8 cellular contexts compared by ENCODE assay signal in the genomic region with DNA sequence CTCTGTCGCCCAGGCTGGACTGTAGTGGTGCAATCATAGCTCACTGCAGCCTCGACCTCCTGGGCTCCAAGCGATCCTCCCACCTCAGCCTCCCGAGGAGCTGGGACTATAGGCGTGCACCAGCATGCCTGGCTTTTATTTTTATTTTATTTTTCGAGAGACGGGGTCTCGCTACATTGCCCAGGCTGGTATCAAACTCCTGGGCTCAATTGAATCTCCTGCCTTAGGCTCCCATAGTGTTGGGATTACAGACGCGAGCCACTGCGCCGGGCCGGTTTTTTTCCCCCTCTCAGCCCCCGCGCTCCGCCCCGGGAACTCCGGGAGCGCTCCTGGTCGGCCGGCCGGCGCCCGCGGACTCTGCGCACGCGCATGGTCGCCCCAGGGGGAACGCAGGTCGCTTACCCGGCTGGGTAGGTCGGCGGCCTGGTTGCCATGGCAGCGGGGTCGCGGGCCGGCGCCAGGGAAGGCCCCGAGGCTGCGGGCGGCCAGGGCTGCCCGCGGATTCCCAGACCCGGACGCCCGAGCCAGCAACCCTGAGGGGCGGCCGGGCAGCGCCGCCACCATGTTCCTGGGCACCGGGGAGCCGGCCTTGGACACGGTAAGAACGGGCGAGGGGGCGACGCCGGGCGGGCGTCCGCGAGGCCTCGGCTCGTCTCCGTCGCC. TPM values are rescaled to one million over a fixed set of nuclear protein-coding genes. Genes with fewer than 3 reads are reported as not detected.
DNase-seq lines count a peak whose midpoint lies in the region; FAIRE-seq and TF ChIP-seq lines count a peak whose summit lies in the region.

A gene with protein sequence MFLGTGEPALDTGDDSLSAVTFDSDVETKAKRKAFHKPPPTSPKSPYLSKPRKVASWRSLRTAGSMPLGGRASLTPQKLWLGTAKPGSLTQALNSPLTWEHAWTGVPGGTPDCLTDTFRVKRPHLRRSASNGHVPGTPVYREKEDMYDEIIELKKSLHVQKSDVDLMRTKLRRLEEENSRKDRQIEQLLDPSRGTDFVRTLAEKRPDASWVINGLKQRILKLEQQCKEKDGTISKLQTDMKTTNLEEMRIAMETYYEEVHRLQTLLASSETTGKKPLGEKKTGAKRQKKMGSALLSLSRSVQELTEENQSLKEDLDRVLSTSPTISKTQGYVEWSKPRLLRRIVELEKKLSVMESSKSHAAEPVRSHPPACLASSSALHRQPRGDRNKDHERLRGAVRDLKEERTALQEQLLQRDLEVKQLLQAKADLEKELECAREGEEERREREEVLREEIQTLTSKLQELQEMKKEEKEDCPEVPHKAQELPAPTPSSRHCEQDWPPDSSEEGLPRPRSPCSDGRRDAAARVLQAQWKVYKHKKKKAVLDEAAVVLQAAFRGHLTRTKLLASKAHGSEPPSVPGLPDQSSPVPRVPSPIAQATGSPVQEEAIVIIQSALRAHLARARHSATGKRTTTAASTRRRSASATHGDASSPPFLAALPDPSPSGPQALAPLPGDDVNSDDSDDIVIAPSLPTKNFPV (plus strand): TSS at position 360 of the 663 bp plus-strand sequence. CDS start 203 bp downstream, at position 563.

- no peaks in the 10 kb centered on the region for H3K9me2 ChIP-seq in Loucy (replicated peaks; ENCODE audit: low read depth, low read length)

- H3K9me3 ChIP-seq in Loucy (ENCODE audit: insufficient read depth, low read depth, low read length) = no peaks in the 10 kb centered on the region
- no peaks in the 10 kb centered on the region for H3K9me3 ChIP-seq in neuron (ENCODE audit: low read length)

- peaks cover 11% of the 10 kb centered on the region for H4K20me1 ChIP-seq in Loucy (ENCODE audit: insufficient read depth, low read length, poor library complexity, severe bottlenecking)

- H3K4me1 ChIP-seq in Loucy (ENCODE audit: insufficient read depth, low read length, poor library complexity, severe bottlenecking) (peaks cover 22% of the 10 kb centered on the region), neuron (ENCODE audit: insufficient read depth, low read length) (peaks cover 19% of the 10 kb centered on the region)

- no peaks in the 10 kb centered on the region for H3K36me3 ChIP-seq in Loucy (ENCODE audit: insufficient read depth, low read length)
- no peaks in the 10 kb centered on the region for H3K36me3 ChIP-seq in neuron (ENCODE audit: insufficient read depth, low read length)

- H3K27me3 ChIP-seq in Loucy (ENCODE audit: insufficient read depth, low read length, poor library complexity, severe bottlenecking) (no peaks in the 10 kb centered on the region), neuron (ENCODE audit: insufficient read depth, low read length) (no peaks in the 10 kb centered on the region)

- H3K4me3 ChIP-seq in Loucy (ENCODE audit: low read length, poor library complexity, severe bottlenecking) (peak within 1 kb of the TSS; percentile 77), neuron (ENCODE audit: low read length) (peak within 1 kb of the TSS; percentile 77)

- DNase-seq in Daoy (ENCODE audit: low read depth) = peak; percentile 92
- peak; percentile 93 for DNase-seq in GOT3 (lab: John Stamatoyannopoulos, UW)
- DNase-seq in SK-N-DZ (ENCODE audit: low spot score) = peak; percentile 89
- peak; percentile 93 for DNase-seq in activated naive CD4-positive, alpha-beta T cell treated with Interleukin-2 at 50 U/mL for 16 hours
- peak; percentile 87 to 92 for DNase-seq in frontal cortex (ENCODE audit: low spot score in 2 of 2)
- DNase-seq in stromal cell of bone marrow (ENCODE audit: low read depth) = peak; percentile 73

- H3K4me2 ChIP-seq in Loucy (ENCODE audit: low read depth, low read length, poor library complexity, severe bottlenecking) = peak within 1 kb of the TSS; percentile 96

- FAIRE-seq in frontal cortex (lab: Jason Lieb, UNC) = no peak

- H2AFZ ChIP-seq in Loucy (ENCODE audit: low read length) (peak within 1 kb of the TSS; percentile 68), neuron (ENCODE audit: low read depth, low read length) (no peak within 1 kb of the TSS)

- H3F3A ChIP-seq in Loucy (ENCODE audit: low read depth) = no peaks in the 10 kb centered on the region

- no peak for TF ChIP-seq CTCF in Loucy (conservative IDR thresholded peaks at IDR 0.05; ENCODE audit: low read length)

- peak within 1 kb of the TSS; percentile 67 for H3K9ac ChIP-seq in Loucy (ENCODE audit: low read depth, low read length, poor library complexity, severe bottlenecking)

- peaks cover 17% of the 10 kb centered on the region for H3K79me2 ChIP-seq in Loucy (ENCODE audit: insufficient read depth, low read length)

RNA-seq across cellular contexts. Expression of the gene that starts here (rescaled TPM):
- total RNA-seq in Daoy (2014; rRNA removed; shearing (Covaris generic)) = 7.6 and 11.3 TPM in 2 replicates
- 2.9 and 3.2 TPM in 2 replicates for polyA plus RNA-seq in SK-N-DZ (2014; cell fraction: cytosol; rRNA removed)
- polyA plus RNA-seq in SK-N-DZ (2014; cell fraction: nucleus; rRNA removed) = 13.3 and 22.4 TPM in 2 replicates
- 17.9 TPM for total RNA-seq in frontal cortex

Comparison
In these comparisons a context has a peak if more than half of its experiments do, and no peak if none do; other contexts are left out.
1. Peak in every context shown above with its lines: DNase-seq and H3K4me3 ChIP-seq.